ENCODE assay signal across 27 cellular contexts in genomic region chr15:59334063-59334415, GRCh38.
"Had no signal": no experiment of that assay in that cellular context is flagged by ENCODE, and none has a peak within 500 bp of the region (broad histone marks: within the 10 kb centered on the region; RNA-seq: fewer than 3 reads in every experiment).

No MANE protein-coding gene starts in this region.

- H3K27ac Mint-ChIP-seq: activated CD4-positive, alpha-beta T cell treated with anti-CD3 and anti-CD28 coated beads for 36 hours; activated CD8-positive, alpha-beta memory T cell treated with anti-CD3 and anti-CD28 coated beads, Interleukin-2, amount 10 ng/mL, durations not matched to agents 7 days and 5 days; activated CD8-positive, alpha-beta T cell treated with anti-CD3 and anti-CD28 coated beads, Interleukin-2, amount 10 ng/mL, durations not matched to agents 7 days and 5 days; activated naive CD4-positive, alpha-beta T cell treated with anti-CD3 and anti-CD28 coated beads, Interleukin-2, amount 50 U/mL, for 72 hours; stimulated activated effector memory CD8-positive, alpha-beta T cell treated with anti-CD3 and anti-CD28 coated beads, Interleukin-12 subunit alpha, Interleukin-12 subunit beta, amount 100 ng/mL, for 72 hours; T-helper 2 cell treated with Interferon-gamma antibody and Interleukin-4, amounts not matched to agents 5 μg/mL and 100 μg/mL, for 36 hours had no signal

- H3K9me3 ChIP-seq: esophagus squamous epithelium, pancreas, prostate gland, sigmoid colon, suprapubic skin, tibial artery, upper lobe of right lung had no signal

- H3K27me3 ChIP-seq: esophagus squamous epithelium, pancreas, sigmoid colon, suprapubic skin, tibial artery, upper lobe of right lung had no signal

- H3K4me1 ChIP-seq: prostate gland had no signal

- ATAC-seq: activated CD4-positive, alpha-beta T cell treated with anti-CD3 and anti-CD28 coated beads for 36 hours; activated CD8-positive, alpha-beta memory T cell treated with anti-CD3 and anti-CD28 coated beads, Interleukin-2, amount 10 ng/mL, durations not matched to agents 7 days and 5 days; activated CD8-positive, alpha-beta T cell treated with anti-CD3 and anti-CD28 coated beads, Interleukin-2, amount 10 ng/mL, durations not matched to agents 7 days and 5 days; left ventricle myocardium superior; naive thymus-derived CD4-positive, alpha-beta T cell; pancreas; stimulated activated effector memory CD8-positive, alpha-beta T cell treated with anti-CD3 and anti-CD28 coated beads, Interleukin-12 subunit alpha, Interleukin-12 subunit beta, amount 100 ng/mL, for 72 hours had no signal

- H3K4me3 Mint-ChIP-seq: activated CD4-positive, alpha-beta T cell treated with anti-CD3 and anti-CD28 coated beads for 36 hours; activated CD8-positive, alpha-beta memory T cell treated with anti-CD3 and anti-CD28 coated beads, Interleukin-2, amount 10 ng/mL, durations not matched to agents 7 days and 5 days; activated CD8-positive, alpha-beta T cell treated with anti-CD3 and anti-CD28 coated beads, Interleukin-2, amount 10 ng/mL, durations not matched to agents 7 days and 5 days; central memory CD8-positive, alpha-beta T cell; naive thymus-derived CD4-positive, alpha-beta T cell; neural crest cell; stimulated activated effector memory CD8-positive, alpha-beta T cell treated with anti-CD3 and anti-CD28 coated beads, Interleukin-12 subunit alpha, Interleukin-12 subunit beta, amount 100 ng/mL, for 72 hours; T-helper 2 cell treated with Interferon-gamma antibody and Interleukin-4, amounts not matched to agents 5 μg/mL and 100 μg/mL, for 36 hours had no signal

- DNase-seq: activated CD4-positive, alpha-beta T cell treated with anti-CD3 and anti-CD28 coated beads for 36 hours; activated CD4-positive, CD25-positive, alpha-beta regulatory T cell; activated CD8-positive, alpha-beta memory T cell treated with anti-CD3 and anti-CD28 coated beads, Interleukin-2, amount 10 ng/mL, durations not matched to agents 7 days and 5 days; activated CD8-positive, alpha-beta T cell treated with anti-CD3 and anti-CD28 coated beads, Interleukin-2, amount 10 ng/mL, durations not matched to agents 7 days and 5 days; activated naive CD4-positive, alpha-beta T cell; activated T-cell treated with anti-CD3 and anti-CD28 coated beads, Interleukin-2, amount 50 U/mL, for 48 hours; effector CD8-positive, alpha-beta T cell; esophagus squamous epithelium; islet precursor cell; left ventricle myocardium superior; midbrain; naive thymus-derived CD4-positive, alpha-beta T cell; nucleus accumbens; pancreas; sigmoid colon; small intestine; stimulated activated CD4-positive, alpha-beta T cell treated with anti-CD3 and anti-CD28 coated beads, Interleukin-4, amount 100 ng/mL, for 24 hours; tibial artery; upper lobe of right lung had no signal

- H3K4me3 ChIP-seq: esophagus squamous epithelium, pancreas, prostate gland, sigmoid colon, suprapubic skin, tibial artery, upper lobe of right lung had no signal

- H3K27ac ChIP-seq: epithelial cell of prostate, esophagus squamous epithelium, pancreas, prostate gland, sigmoid colon, suprapubic skin, upper lobe of right lung had no signal

- H3K4me1 Mint-ChIP-seq: activated CD4-positive, alpha-beta T cell treated with anti-CD3 and anti-CD28 coated beads for 36 hours; central memory CD8-positive, alpha-beta T cell; stimulated activated effector memory CD8-positive, alpha-beta T cell treated with anti-CD3 and anti-CD28 coated beads, Interleukin-12 subunit alpha, Interleukin-12 subunit beta, amount 100 ng/mL, for 72 hours had no signal

- H3K9me3 Mint-ChIP-seq: activated naive CD4-positive, alpha-beta T cell treated with anti-CD3 and anti-CD28 coated beads, Interleukin-2, amount 50 U/mL, for 72 hours; central memory CD8-positive, alpha-beta T cell; neural crest cell; stimulated activated effector memory CD8-positive, alpha-beta T cell treated with anti-CD3 and anti-CD28 coated beads, Interleukin-12 subunit alpha, Interleukin-12 subunit beta, amount 100 ng/mL, for 72 hours; T-helper 2 cell treated with Interferon-gamma antibody and Interleukin-4, amounts not matched to agents 5 μg/mL and 100 μg/mL, for 36 hours had no signal

- H3K36me3 Mint-ChIP-seq: activated CD8-positive, alpha-beta memory T cell treated with anti-CD3 and anti-CD28 coated beads, Interleukin-2, amount 10 ng/mL, durations not matched to agents 7 days and 5 days; activated naive CD4-positive, alpha-beta T cell treated with anti-CD3 and anti-CD28 coated beads, Interleukin-2, amount 50 U/mL, for 72 hours; stimulated activated effector memory CD8-positive, alpha-beta T cell treated with anti-CD3 and anti-CD28 coated beads, Interleukin-12 subunit alpha, Interleukin-12 subunit beta, amount 100 ng/mL, for 72 hours had no signal

- H3K36me3 ChIP-seq: esophagus squamous epithelium, pancreas, prostate gland, sigmoid colon, suprapubic skin, tibial artery, upper lobe of right lung had no signal
